11 cellular contexts compared by ENCODE assay signal in genomic region chr5:77379558-77380061, GRCh38.
DNase-seq lines count a peak whose midpoint lies in the region; ATAC-seq lines count a peak whose summit lies in the region.
"Had no signal": no experiment of that assay in that cellular context is flagged by ENCODE, and none has a peak within 500 bp of the region (broad histone marks: within the 10 kb centered on the region; RNA-seq: fewer than 3 reads in every experiment).

No MANE protein-coding gene starts in this region.

- peaks cover 34% of the 10 kb centered on the region for H3K4me1 Mint-ChIP-seq in activated T-helper 2 cell treated with anti-CD3 and anti-CD28 coated beads, Interferon-gamma antibody, Interleukin-2, Interleukin-4, amounts not matched to agents 10 μg/mL and 5 μg/mL and 100 μg/mL, durations not matched to agents 14 hours and 24 hours and 36 hours (ENCODE audit: low read depth)
- H3K4me1 Mint-ChIP-seq: naive B cell had no signal

- peak; percentile 82 for ATAC-seq in HG03354 (IDR thresholded peaks at IDR 0.05; ENCODE audit: poor library complexity, severe bottlenecking, unreplicated experiment)
- peak; percentile 92 for ATAC-seq in stimulated activated naive CD8-positive, alpha-beta T cell treated with anti-CD3 and anti-CD28 coated beads, Interleukin-15, Interleukin-2, amounts not matched to agents 100 U/mL and 50 U/mL, for 24 hours
- ATAC-seq: A549 had no signal

- no peaks in the 10 kb centered on the region for H3K27me3 Mint-ChIP-seq in activated T-helper 2 cell treated with anti-CD3 and anti-CD28 coated beads, Interferon-gamma antibody, Interleukin-2, Interleukin-4, amounts not matched to agents 10 μg/mL and 5 μg/mL and 100 μg/mL, durations not matched to agents 14 hours and 24 hours and 36 hours (ENCODE audit: low read depth)

- intact Hi-C loops in activated T-helper 2 cell treated with anti-CD3 and anti-CD28 coated beads, Interferon-gamma antibody, Interleukin-2, Interleukin-4, amounts not matched to agents 10 μg/mL and 5 μg/mL and 100 μg/mL, durations not matched to agents 14 hours and 24 hours and 36 hours (cut with micrococcal nuclease): loop anchor here (1.0 to 10.0 kb wide), 5 partner anchors 23 to 975 kb away; partner anchors contain the start of gene IQGAP2

- peaks cover 9% of the 10 kb centered on the region for H3K9me3 Mint-ChIP-seq in activated T-helper 2 cell treated with anti-CD3 and anti-CD28 coated beads, Interferon-gamma antibody, Interleukin-2, Interleukin-4, amounts not matched to agents 10 μg/mL and 5 μg/mL and 100 μg/mL, durations not matched to agents 14 hours and 24 hours and 36 hours

- peak; percentile 35 to 41 for DNase-seq in activated CD4-positive, alpha-beta T cell treated with anti-CD3 and anti-CD28 coated beads for 24 hours (ENCODE audit: low read depth in 2 of 2)
- DNase-seq in activated CD4-positive, alpha-beta T cell treated with anti-CD3 and anti-CD28 coated beads for 1 hour: no peak
- peak; percentile 38 for DNase-seq in activated T-helper 2 cell treated with anti-CD3 and anti-CD28 coated beads, Interferon-gamma antibody, Interleukin-2, Interleukin-4, amounts not matched to agents 10 μg/mL and 5 μg/mL and 100 μg/mL, durations not matched to agents 14 hours and 24 hours and 36 hours (ENCODE audit: low spot score)
- DNase-seq in stimulated activated naive CD8-positive, alpha-beta T cell treated with anti-CD3 and anti-CD28 coated beads, Interleukin-15, Interleukin-2, amounts not matched to agents 100 U/mL and 50 U/mL, for 24 hours: peak; percentile 40
- DNase-seq in NCI-H226 (no peak), NCI-H69 (lab: John Stamatoyannopoulos, UW) (no peak), EL (no peak)
- DNase-seq: naive B cell, NCI-H187 had no signal

- no peak overlapping the region for H3K4me3 Mint-ChIP-seq in activated T-helper 2 cell treated with anti-CD3 and anti-CD28 coated beads, Interferon-gamma antibody, Interleukin-2, Interleukin-4, amounts not matched to agents 10 μg/mL and 5 μg/mL and 100 μg/mL, durations not matched to agents 14 hours and 24 hours and 36 hours (ENCODE audit: low read depth)
- H3K4me3 Mint-ChIP-seq: naive B cell had no signal

- H3K27ac Mint-ChIP-seq in activated T-helper 2 cell treated with anti-CD3 and anti-CD28 coated beads, Interferon-gamma antibody, Interleukin-2, Interleukin-4, amounts not matched to agents 10 μg/mL and 5 μg/mL and 100 μg/mL, durations not matched to agents 14 hours and 24 hours and 36 hours: peak overlapping the region; percentile 68
- H3K27ac Mint-ChIP-seq: naive B cell had no signal

- peaks cover 3% of the 10 kb centered on the region for H3K36me3 Mint-ChIP-seq in activated T-helper 2 cell treated with anti-CD3 and anti-CD28 coated beads, Interferon-gamma antibody, Interleukin-2, Interleukin-4, amounts not matched to agents 10 μg/mL and 5 μg/mL and 100 μg/mL, durations not matched to agents 14 hours and 24 hours and 36 hours (ENCODE audit: low read depth)
- H3K36me3 Mint-ChIP-seq: naive B cell had no signal

Comparison
In these comparisons a context has a peak if more than half of its experiments do, and no peak if none do; other contexts are left out.
1. DNase-seq: peak in activated CD4-positive, alpha-beta T cell treated with anti-CD3 and anti-CD28 coated beads for 24 hours (2 of 2), activated T-helper 2 cell treated with anti-CD3 and anti-CD28 coated beads, Interferon-gamma antibody, Interleukin-2, Interleukin-4, amounts not matched to agents 10 μg/mL and 5 μg/mL and 100 μg/mL, durations not matched to agents 14 hours and 24 hours and 36 hours (single experiment) and stimulated activated naive CD8-positive, alpha-beta T cell treated with anti-CD3 and anti-CD28 coated beads, Interleukin-15, Interleukin-2, amounts not matched to agents 100 U/mL and 50 U/mL, for 24 hours (single experiment); none in activated CD4-positive, alpha-beta T cell treated with anti-CD3 and anti-CD28 coated beads for 1 hour (single experiment), NCI-H226 (single experiment), NCI-H69 (single experiment) and EL (single experiment).